11 cellular contexts compared by ENCODE assay signal in the genomic region with DNA sequence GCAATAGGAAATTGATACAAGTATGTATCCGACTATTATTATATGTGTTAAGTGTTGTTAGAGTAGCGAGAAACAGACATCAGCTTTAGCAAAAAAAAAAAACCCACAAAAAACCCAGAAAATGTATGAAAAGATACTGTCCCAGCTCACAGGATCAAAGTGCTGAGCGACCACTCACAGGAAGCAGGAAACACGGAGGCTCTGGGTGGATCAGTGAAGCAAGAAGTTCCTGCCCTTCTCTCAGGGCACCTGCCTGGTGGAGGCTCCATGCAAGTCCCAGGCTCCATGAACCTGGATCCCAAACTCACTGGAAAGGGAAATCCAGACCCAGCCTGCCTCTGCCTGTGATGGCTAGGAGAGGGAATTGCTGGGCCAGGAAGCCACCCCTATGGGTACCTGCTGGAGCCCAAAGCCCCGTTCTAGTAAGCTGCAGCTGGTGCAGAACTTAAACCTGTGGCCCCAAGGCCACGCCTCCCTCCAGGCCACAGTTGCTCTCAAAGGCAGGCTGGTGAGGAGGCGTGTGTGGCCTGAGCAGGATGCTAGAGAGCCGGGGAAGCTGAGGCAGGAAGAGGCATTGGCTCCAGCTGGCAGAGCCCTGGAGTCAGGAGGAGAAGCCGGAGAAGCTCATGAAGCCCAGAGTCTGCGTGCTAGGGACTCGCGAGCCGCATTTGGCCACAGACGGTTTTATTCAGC.
DNase-seq lines count a peak whose midpoint lies in the region; ATAC-seq, FAIRE-seq and TF ChIP-seq lines count a peak whose summit lies in the region.
"Had no signal": no experiment of that assay in that cellular context is flagged by ENCODE, and none has a peak within 500 bp of the region (broad histone marks: within the 10 kb centered on the region; RNA-seq: fewer than 3 reads in every experiment).

No MANE protein-coding gene starts in this region.

- peak overlapping the region; percentile 43 for H2AFZ ChIP-seq in Loucy (ENCODE audit: low read length)
- H2AFZ ChIP-seq in H9 (ENCODE audit: low read length): no peak overlapping the region

- no peak overlapping the region for H3T11ph ChIP-seq in H9 (ENCODE audit: low read length)

- no peak overlapping the region for H4K91ac ChIP-seq in H9 (ENCODE audit: insufficient read length, low read depth, low read length)

- H3K4me1 Mint-ChIP-seq in nephron progenitor cell: peaks cover 36% of the 10 kb centered on the region
- peaks cover 0 to 4% of the 10 kb centered on the region in 2 experiments; a peak in 1 of 4 replicates for H3K4me1 Mint-ChIP-seq in H9

- H3K4me3 Mint-ChIP-seq in nephron progenitor cell: no peak overlapping the region
- no peak overlapping the region for H3K4me3 Mint-ChIP-seq in H9

- H3K27ac ChIP-seq in pancreas (no peak overlapping the region), H9 (ENCODE audit: insufficient read length, low read depth, low read length) (no peak overlapping the region)
- H3K27ac ChIP-seq: colonic mucosa had no signal

- no peak for TF ChIP-seq POLR2A in erythroblast (IDR thresholded peaks at IDR 0.05; ENCODE audit: low read length)

- no peaks in the 10 kb centered on the region for H3K27me3 ChIP-seq in Loucy (ENCODE audit: insufficient read depth, low read length, poor library complexity, severe bottlenecking)
- H3K27me3 ChIP-seq in pancreas: no peaks in the 10 kb centered on the region
- H3K27me3 ChIP-seq in H9 (ENCODE audit: insufficient read depth, low read length): no peaks in the 10 kb centered on the region
- H3K27me3 ChIP-seq: colonic mucosa had no signal

- no peak overlapping the region for H2BK20ac ChIP-seq in H9 (ENCODE audit: low read depth, low read length, poor library complexity, severe bottlenecking)

- H3K23me2 ChIP-seq in H9 (ENCODE audit: insufficient read length, low read depth, low read length, poor library complexity, severe bottlenecking): no peaks in the 10 kb centered on the region

- no peaks in the 10 kb centered on the region for H3K36me3 Mint-ChIP-seq in nephron progenitor cell (ENCODE audit: low read depth)
- H3K36me3 Mint-ChIP-seq in H9 (ENCODE audit: insufficient read depth in 1 of 3, low read depth in 3 of 3): no peaks in the 10 kb centered on the region

- no peaks in the 10 kb centered on the region for H3K79me1 ChIP-seq in H9 (ENCODE audit: insufficient read depth, low read depth, low read length, poor library complexity, severe bottlenecking)

- H2BK120ac ChIP-seq in H9 (ENCODE audit: low read depth, low read length, poor library complexity, severe bottlenecking): no peak overlapping the region

- intact Hi-C loops in pancreas (cut with DNase I): no loop called here

- peaks cover 9% of the 10 kb centered on the region for H3K27me3 Mint-ChIP-seq in nephron progenitor cell (ENCODE audit: low read depth, poor library complexity)
- H3K27me3 Mint-ChIP-seq in H9 (ENCODE audit: low read depth): peaks cover 2% of the 10 kb centered on the region

- H3K9me3 ChIP-seq in Loucy (ENCODE audit: insufficient read depth, low read depth, low read length): no peaks in the 10 kb centered on the region
- no peaks in the 10 kb centered on the region for H3K9me3 ChIP-seq in pancreas
- H3K9me3 ChIP-seq in H9 (ENCODE audit: control insufficient read depth, low read depth, low read length): no peaks in the 10 kb centered on the region
- H3K9me3 ChIP-seq: colonic mucosa had no signal

- no peak overlapping the region for H3K14ac ChIP-seq in H9 (ENCODE audit: insufficient read depth, low read length)

- H4K5ac ChIP-seq in H9 (ENCODE audit: insufficient read length, low read depth, low read length): no peak overlapping the region

- H2BK15ac ChIP-seq in H9 (ENCODE audit: low read depth, low read length): no peak overlapping the region

- peak; percentile 67 for ATAC-seq in GM18511 (IDR thresholded peaks at IDR 0.05; ENCODE audit: unreplicated experiment)
- ATAC-seq in esophagus mucosa: no peak
- ATAC-seq in pancreas: no peak

- no peak overlapping the region for H3K56ac ChIP-seq in H9 (ENCODE audit: insufficient read length, low read depth, low read length)

- H3K9me3 Mint-ChIP-seq in nephron progenitor cell: no peaks in the 10 kb centered on the region
- H3K9me3 Mint-ChIP-seq in H9: peaks cover 0 to 2% of the 10 kb centered on the region in 2 experiments; a peak in 2 of 5 replicates

- no peak for FAIRE-seq in pancreas (lab: Jason Lieb, UNC)

- TF ChIP-seq CTCF in Loucy (conservative IDR thresholded peaks at IDR 0.05; ENCODE audit: low read length) (no peak), nephron progenitor cell (IDR thresholded peaks at IDR 0.05) (no peak), pancreas (IDR thresholded peaks at IDR 0.05) (no peak), H9 (conservative IDR thresholded peaks at IDR 0.05) (no peak)

- no peak overlapping the region for H4K8ac ChIP-seq in H9 (replicated peaks; ENCODE audit: insufficient read length, low read depth, low read length)

- H2AK5ac ChIP-seq in H9 (ENCODE audit: insufficient read length, low read length): no peak overlapping the region

- H3K4me1 ChIP-seq in Loucy (ENCODE audit: insufficient read depth, low read length, poor library complexity, severe bottlenecking) (peaks cover 32% of the 10 kb centered on the region), pancreas (no peaks in the 10 kb centered on the region), H9 (ENCODE audit: insufficient read depth, low read length) (no peaks in the 10 kb centered on the region)
- H3K4me1 ChIP-seq: colonic mucosa had no signal

- WGBS in pancreas, 2 donors: 87% methylated on average over 14 of the region's 14 CpGs
- WGBS in H9 (ENCODE audit: extremely low coverage, insufficient read length, low lambda C conversion rate): no CpG with 5 or more reads among the region's 14 CpGs

- no peak overlapping the region for H2BK5ac ChIP-seq in H9 (ENCODE audit: insufficient read length, low read length)

- no peak overlapping the region for H2BK12ac ChIP-seq in H9 (ENCODE audit: insufficient read length, low read depth, low read length)

- H3K27ac Mint-ChIP-seq in nephron progenitor cell: peak overlapping the region; percentile 71
- no peak overlapping the region for H3K27ac Mint-ChIP-seq in H9

- H3K36me3 ChIP-seq in Loucy (ENCODE audit: insufficient read depth, low read length) (no peaks in the 10 kb centered on the region), pancreas (no peaks in the 10 kb centered on the region)
- H3K36me3 ChIP-seq: colonic mucosa had no signal

- H3K4me3 ChIP-seq in Loucy (ENCODE audit: low read length, poor library complexity, severe bottlenecking): peak overlapping the region; percentile 36
- H3K4me3 ChIP-seq in pancreas: no peak overlapping the region
- H3K4me3 ChIP-seq: colonic mucosa had no signal

- H3K18ac ChIP-seq in H9 (ENCODE audit: insufficient read length, low read depth, low read length): no peak overlapping the region

- H3K4ac ChIP-seq in H9 (ENCODE audit: low read depth, low read length): no peak overlapping the region

- no peaks in the 10 kb centered on the region for H3F3A ChIP-seq in Loucy (ENCODE audit: low read depth)

- no peaks in the 10 kb centered on the region for H3K9me2 ChIP-seq in Loucy (replicated peaks; ENCODE audit: low read depth, low read length)

- H3K79me2 ChIP-seq in Loucy (ENCODE audit: insufficient read depth, low read length) (no peaks in the 10 kb centered on the region), H9 (ENCODE audit: insufficient read depth, low read length) (no peaks in the 10 kb centered on the region)

- H3K23ac ChIP-seq in H9 (ENCODE audit: insufficient read length, low read depth, low read length): no peak overlapping the region

- peak overlapping the region; percentile 61 for H3K4me2 ChIP-seq in Loucy (ENCODE audit: low read depth, low read length, poor library complexity, severe bottlenecking)
- H3K4me2 ChIP-seq in H9 (ENCODE audit: insufficient read depth, insufficient read length, low read length): no peak overlapping the region

- DNase-seq in activated T-cell treated with anti-CD3 and anti-CD28 coated beads, Interleukin-2, amount 50 U/mL, for 1 hour: peak; percentile 56
- no peak for DNase-seq in nephron progenitor cell
- DNase-seq in pancreas: no peak
- no peak for DNase-seq in erythroblast (lab: John Stamatoyannopoulos, UW)
- DNase-seq in H9: no peak
- DNase-seq: activated CD4-positive, CD25-positive, alpha-beta regulatory T cell; colonic mucosa; EL had no signal

- H4K20me1 ChIP-seq in Loucy (ENCODE audit: insufficient read depth, low read length, poor library complexity, severe bottlenecking) (no peaks in the 10 kb centered on the region), H9 (ENCODE audit: control insufficient read depth, insufficient read depth, insufficient read length) (no peaks in the 10 kb centered on the region)

- H3K9ac ChIP-seq in Loucy (ENCODE audit: low read depth, low read length, poor library complexity, severe bottlenecking) (peak overlapping the region; percentile 42), H9 (ENCODE audit: extremely low read depth, insufficient read length, low read length) (no peak overlapping the region)
